In genomic region chr20:35741892-35742740, GRCh38 we compare ENCODE assay signal across 1 cellular context.
A peak's percentile ranks its signal among the peaks of the same experiment; 100 is the strongest.
TF ChIP-seq lines count a peak whose summit lies in the region.

RBM39 (minus strand) TSS chr20:35742260; CDS start chr20:35740874, 1,386 bp downstream.

TF ChIP-seq in HepG2, 621 proteins besides CTCF, POLR2A, EP300 and RAD21 (continued from another document and continues in another):
- TF ChIP-seq, protein P1, sequence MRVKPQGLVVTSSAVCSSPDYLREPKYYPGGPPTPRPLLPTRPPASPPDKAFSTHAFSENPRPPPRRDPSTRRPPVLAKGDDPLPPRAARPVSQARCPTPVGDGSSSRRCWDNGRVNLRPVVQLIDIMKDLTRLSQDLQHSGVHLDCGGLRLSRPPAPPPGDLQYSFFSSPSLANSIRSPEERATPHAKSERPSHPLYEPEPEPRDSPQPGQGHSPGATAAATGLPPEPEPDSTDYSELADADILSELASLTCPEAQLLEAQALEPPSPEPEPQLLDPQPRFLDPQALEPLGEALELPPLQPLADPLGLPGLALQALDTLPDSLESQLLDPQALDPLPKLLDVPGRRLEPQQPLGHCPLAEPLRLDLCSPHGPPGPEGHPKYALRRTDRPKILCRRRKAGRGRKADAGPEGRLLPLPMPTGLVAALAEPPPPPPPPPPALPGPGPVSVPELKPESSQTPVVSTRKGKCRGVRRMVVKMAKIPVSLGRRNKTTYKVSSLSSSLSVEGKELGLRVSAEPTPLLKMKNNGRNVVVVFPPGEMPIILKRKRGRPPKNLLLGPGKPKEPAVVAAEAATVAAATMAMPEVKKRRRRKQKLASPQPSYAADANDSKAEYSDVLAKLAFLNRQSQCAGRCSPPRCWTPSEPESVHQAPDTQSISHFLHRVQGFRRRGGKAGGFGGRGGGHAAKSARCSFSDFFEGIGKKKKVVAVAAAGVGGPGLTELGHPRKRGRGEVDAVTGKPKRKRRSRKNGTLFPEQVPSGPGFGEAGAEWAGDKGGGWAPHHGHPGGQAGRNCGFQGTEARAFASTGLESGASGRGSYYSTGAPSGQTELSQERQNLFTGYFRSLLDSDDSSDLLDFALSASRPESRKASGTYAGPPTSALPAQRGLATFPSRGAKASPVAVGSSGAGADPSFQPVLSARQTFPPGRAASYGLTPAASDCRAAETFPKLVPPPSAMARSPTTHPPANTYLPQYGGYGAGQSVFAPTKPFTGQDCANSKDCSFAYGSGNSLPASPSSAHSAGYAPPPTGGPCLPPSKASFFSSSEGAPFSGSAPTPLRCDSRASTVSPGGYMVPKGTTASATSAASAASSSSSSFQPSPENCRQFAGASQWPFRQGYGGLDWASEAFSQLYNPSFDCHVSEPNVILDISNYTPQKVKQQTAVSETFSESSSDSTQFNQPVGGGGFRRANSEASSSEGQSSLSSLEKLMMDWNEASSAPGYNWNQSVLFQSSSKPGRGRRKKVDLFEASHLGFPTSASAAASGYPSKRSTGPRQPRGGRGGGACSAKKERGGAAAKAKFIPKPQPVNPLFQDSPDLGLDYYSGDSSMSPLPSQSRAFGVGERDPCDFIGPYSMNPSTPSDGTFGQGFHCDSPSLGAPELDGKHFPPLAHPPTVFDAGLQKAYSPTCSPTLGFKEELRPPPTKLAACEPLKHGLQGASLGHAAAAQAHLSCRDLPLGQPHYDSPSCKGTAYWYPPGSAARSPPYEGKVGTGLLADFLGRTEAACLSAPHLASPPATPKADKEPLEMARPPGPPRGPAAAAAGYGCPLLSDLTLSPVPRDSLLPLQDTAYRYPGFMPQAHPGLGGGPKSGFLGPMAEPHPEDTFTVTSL (CRISPR knock-in tag; IDR thresholded peaks at IDR 0.05; ENCODE audit: borderline replicate concordance), result 0 out of 2 replicates have a peak, but pooled peaks have one; percentile 28
- TF ChIP-seq, protein P2, sequence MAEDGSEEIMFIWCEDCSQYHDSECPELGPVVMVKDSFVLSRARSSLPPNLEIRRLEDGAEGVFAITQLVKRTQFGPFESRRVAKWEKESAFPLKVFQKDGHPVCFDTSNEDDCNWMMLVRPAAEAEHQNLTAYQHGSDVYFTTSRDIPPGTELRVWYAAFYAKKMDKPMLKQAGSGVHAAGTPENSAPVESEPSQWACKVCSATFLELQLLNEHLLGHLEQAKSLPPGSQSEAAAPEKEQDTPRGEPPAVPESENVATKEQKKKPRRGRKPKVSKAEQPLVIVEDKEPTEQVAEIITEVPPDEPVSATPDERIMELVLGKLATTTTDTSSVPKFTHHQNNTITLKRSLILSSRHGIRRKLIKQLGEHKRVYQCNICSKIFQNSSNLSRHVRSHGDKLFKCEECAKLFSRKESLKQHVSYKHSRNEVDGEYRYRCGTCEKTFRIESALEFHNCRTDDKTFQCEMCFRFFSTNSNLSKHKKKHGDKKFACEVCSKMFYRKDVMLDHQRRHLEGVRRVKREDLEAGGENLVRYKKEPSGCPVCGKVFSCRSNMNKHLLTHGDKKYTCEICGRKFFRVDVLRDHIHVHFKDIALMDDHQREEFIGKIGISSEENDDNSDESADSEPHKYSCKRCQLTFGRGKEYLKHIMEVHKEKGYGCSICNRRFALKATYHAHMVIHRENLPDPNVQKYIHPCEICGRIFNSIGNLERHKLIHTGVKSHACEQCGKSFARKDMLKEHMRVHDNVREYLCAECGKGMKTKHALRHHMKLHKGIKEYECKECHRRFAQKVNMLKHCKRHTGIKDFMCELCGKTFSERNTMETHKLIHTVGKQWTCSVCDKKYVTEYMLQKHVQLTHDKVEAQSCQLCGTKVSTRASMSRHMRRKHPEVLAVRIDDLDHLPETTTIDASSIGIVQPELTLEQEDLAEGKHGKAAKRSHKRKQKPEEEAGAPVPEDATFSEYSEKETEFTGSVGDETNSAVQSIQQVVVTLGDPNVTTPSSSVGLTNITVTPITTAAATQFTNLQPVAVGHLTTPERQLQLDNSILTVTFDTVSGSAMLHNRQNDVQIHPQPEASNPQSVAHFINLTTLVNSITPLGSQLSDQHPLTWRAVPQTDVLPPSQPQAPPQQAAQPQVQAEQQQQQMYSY (CRISPR knock-in tag; IDR thresholded peaks at IDR 0.05), result peak; percentile 81
- TF ChIP-seq FOXK2 (IDR thresholded peaks at IDR 0.05) (peak; percentile 97), FOSL2 (CRISPR knock-in tag; IDR thresholded peaks at IDR 0.05) (peak; percentile 80; the same call in 1 of the 2 replicates), NAIF1 (CRISPR knock-in tag; IDR thresholded peaks at IDR 0.05; ENCODE audit: borderline replicate concordance) (peak; percentile 94), TBX3 (IDR thresholded peaks at IDR 0.05; ENCODE audit: borderline replicate concordance) (peak; percentile 87; the same call in 1 of the 2 replicates), PRPF4 (IDR thresholded peaks at IDR 0.05; ENCODE audit: low read depth, low read length, poor library complexity, severe bottlenecking) (peak; percentile 99), SYNCRIP (IDR thresholded peaks at IDR 0.05; ENCODE audit: insufficient read depth, low read depth, low read length) (no peak), ZBTB44 (CRISPR knock-in tag; IDR thresholded peaks at IDR 0.05) (peak; percentile 97), CBFB (CRISPR knock-in tag; IDR thresholded peaks at IDR 0.05) (peak; percentile 97), ZNF556 (CRISPR knock-in tag; IDR thresholded peaks at IDR 0.05; ENCODE audit: borderline replicate concordance) (peak; percentile 94; the same call in 1 of the 2 replicates), HNRNPH1 (optimal IDR thresholded peaks at IDR 0.05; ENCODE audit: low read depth, low read length) (peak; percentile 96), ZNF703 (CRISPR knock-in tag; IDR thresholded peaks at IDR 0.05; ENCODE audit: borderline replicate concordance) (peak; percentile 89), ZNF496 (CRISPR knock-in tag; IDR thresholded peaks at IDR 0.05; ENCODE audit: insufficient replicate concordance) (no peak), ASH2L (IDR thresholded peaks at IDR 0.05; ENCODE audit: insufficient read length, low read depth, low read length) (peak; percentile 91), HDAC1 (CRISPR knock-in tag; IDR thresholded peaks at IDR 0.05) (peak; percentile 92), SETDB1 (CRISPR knock-in tag; IDR thresholded peaks at IDR 0.05; ENCODE audit: borderline replicate concordance) (no peak), PAWR (CRISPR knock-in tag; IDR thresholded peaks at IDR 0.05; ENCODE audit: borderline replicate concordance) (peak; percentile 94; the same call in 1 of the 2 replicates), REPIN1 (CRISPR knock-in tag; IDR thresholded peaks at IDR 0.05; ENCODE audit: borderline replicate concordance, low read depth) (peak; percentile 98), ZNF292 (CRISPR knock-in tag; IDR thresholded peaks at IDR 0.05; ENCODE audit: borderline replicate concordance, low read depth) (no peak; the same call in 1 of the 2 replicates), NR3C1 (CRISPR knock-in tag; IDR thresholded peaks at IDR 0.05) (no peak), SP5 (CRISPR knock-in tag; IDR thresholded peaks at IDR 0.05; ENCODE audit: borderline replicate concordance, low read depth) (peak; percentile 59), ONECUT2 (CRISPR knock-in tag; IDR thresholded peaks at IDR 0.05) (peak; percentile 80), ZBTB26 (CRISPR knock-in tag; IDR thresholded peaks at IDR 0.05; ENCODE audit: borderline replicate concordance) (peak; percentile 87), ZNF225 (CRISPR knock-in tag; IDR thresholded peaks at IDR 0.05) (no peak; the same call in none of the 2 replicates), BRD4 (CRISPR knock-in tag; IDR thresholded peaks at IDR 0.05) (peak; percentile 100), TBL1XR1 (IDR thresholded peaks at IDR 0.05; ENCODE audit: borderline replicate concordance, low read length, partially characterized antibody) (peak; percentile 94), XBP1 (CRISPR knock-in tag; IDR thresholded peaks at IDR 0.05) (peak; percentile 97), ZNF331 (CRISPR knock-in tag; IDR thresholded peaks at IDR 0.05) (peak; percentile 97), ZFYVE20 (CRISPR knock-in tag; IDR thresholded peaks at IDR 0.05; ENCODE audit: borderline replicate concordance, low read depth) (peak; percentile 78; the same call in 1 of the 2 replicates), ZNF883 (CRISPR knock-in tag; IDR thresholded peaks at IDR 0.05; ENCODE audit: not compliant biosample characterization) (peak; percentile 95), CHD4 (IDR thresholded peaks at IDR 0.05; ENCODE audit: borderline replicate concordance, low read length) (no peak), ZNF660 (CRISPR knock-in tag; IDR thresholded peaks at IDR 0.05; ENCODE audit: borderline replicate concordance, low read depth) (peak; percentile 28; the same call in 1 of the 2 replicates), ZNF3 (CRISPR knock-in tag; IDR thresholded peaks at IDR 0.05) (peak; percentile 34; the same call in 1 of the 2 replicates), CCAR2 (optimal IDR thresholded peaks at IDR 0.05; ENCODE audit: low read depth, low read length) (peak; percentile 96), NFRKB (IDR thresholded peaks at IDR 0.05) (peak; percentile 100), ZNF773 (CRISPR knock-in tag; IDR thresholded peaks at IDR 0.05; ENCODE audit: borderline replicate concordance) (peak; percentile 98), HIVEP1 (CRISPR knock-in tag; IDR thresholded peaks at IDR 0.05) (peak; percentile 85)
- TF ChIP-seq, protein P3, sequence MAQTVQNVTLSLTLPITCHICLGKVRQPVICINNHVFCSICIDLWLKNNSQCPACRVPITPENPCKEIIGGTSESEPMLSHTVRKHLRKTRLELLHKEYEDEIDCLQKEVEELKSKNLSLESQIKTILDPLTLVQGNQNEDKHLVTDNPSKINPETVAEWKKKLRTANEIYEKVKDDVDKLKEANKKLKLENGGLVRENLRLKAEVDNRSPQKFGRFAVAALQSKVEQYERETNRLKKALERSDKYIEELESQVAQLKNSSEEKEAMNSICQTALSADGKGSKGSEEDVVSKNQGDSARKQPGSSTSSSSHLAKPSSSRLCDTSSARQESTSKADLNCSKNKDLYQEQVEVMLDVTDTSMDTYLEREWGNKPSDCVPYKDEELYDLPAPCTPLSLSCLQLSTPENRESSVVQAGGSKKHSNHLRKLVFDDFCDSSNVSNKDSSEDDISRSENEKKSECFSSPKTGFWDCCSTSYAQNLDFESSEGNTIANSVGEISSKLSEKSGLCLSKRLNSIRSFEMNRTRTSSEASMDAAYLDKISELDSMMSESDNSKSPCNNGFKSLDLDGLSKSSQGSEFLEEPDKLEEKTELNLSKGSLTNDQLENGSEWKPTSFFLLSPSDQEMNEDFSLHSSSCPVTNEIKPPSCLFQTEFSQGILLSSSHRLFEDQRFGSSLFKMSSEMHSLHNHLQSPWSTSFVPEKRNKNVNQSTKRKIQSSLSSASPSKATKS (CRISPR knock-in tag; IDR thresholded peaks at IDR 0.05), result peak; percentile 93; the same call in 1 of the 2 replicates
- TF ChIP-seq, protein P4, sequence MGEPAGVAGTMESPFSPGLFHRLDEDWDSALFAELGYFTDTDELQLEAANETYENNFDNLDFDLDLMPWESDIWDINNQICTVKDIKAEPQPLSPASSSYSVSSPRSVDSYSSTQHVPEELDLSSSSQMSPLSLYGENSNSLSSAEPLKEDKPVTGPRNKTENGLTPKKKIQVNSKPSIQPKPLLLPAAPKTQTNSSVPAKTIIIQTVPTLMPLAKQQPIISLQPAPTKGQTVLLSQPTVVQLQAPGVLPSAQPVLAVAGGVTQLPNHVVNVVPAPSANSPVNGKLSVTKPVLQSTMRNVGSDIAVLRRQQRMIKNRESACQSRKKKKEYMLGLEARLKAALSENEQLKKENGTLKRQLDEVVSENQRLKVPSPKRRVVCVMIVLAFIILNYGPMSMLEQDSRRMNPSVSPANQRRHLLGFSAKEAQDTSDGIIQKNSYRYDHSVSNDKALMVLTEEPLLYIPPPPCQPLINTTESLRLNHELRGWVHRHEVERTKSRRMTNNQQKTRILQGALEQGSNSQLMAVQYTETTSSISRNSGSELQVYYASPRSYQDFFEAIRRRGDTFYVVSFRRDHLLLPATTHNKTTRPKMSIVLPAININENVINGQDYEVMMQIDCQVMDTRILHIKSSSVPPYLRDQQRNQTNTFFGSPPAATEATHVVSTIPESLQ (CRISPR knock-in tag; conservative IDR thresholded peaks at IDR 0.05), result peak; percentile 97; the same call in 1 of the 2 replicates
- TF ChIP-seq, protein P5, sequence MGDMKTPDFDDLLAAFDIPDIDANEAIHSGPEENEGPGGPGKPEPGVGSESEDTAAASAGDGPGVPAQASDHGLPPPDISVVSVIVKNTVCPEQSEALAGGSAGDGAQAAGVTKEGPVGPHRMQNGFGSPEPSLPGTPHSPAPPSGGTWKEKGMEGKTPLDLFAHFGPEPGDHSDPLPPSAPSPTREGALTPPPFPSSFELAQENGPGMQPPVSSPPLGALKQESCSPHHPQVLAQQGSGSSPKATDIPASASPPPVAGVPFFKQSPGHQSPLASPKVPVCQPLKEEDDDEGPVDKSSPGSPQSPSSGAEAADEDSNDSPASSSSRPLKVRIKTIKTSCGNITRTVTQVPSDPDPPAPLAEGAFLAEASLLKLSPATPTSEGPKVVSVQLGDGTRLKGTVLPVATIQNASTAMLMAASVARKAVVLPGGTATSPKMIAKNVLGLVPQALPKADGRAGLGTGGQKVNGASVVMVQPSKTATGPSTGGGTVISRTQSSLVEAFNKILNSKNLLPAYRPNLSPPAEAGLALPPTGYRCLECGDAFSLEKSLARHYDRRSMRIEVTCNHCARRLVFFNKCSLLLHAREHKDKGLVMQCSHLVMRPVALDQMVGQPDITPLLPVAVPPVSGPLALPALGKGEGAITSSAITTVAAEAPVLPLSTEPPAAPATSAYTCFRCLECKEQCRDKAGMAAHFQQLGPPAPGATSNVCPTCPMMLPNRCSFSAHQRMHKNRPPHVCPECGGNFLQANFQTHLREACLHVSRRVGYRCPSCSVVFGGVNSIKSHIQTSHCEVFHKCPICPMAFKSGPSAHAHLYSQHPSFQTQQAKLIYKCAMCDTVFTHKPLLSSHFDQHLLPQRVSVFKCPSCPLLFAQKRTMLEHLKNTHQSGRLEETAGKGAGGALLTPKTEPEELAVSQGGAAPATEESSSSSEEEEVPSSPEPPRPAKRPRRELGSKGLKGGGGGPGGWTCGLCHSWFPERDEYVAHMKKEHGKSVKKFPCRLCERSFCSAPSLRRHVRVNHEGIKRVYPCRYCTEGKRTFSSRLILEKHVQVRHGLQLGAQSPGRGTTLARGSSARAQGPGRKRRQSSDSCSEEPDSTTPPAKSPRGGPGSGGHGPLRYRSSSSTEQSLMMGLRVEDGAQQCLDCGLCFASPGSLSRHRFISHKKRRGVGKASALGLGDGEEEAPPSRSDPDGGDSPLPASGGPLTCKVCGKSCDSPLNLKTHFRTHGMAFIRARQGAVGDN (CRISPR knock-in tag; IDR thresholded peaks at IDR 0.05), result peak; percentile 99
